8 cellular contexts compared by ENCODE assay signal in the genomic region with DNA sequence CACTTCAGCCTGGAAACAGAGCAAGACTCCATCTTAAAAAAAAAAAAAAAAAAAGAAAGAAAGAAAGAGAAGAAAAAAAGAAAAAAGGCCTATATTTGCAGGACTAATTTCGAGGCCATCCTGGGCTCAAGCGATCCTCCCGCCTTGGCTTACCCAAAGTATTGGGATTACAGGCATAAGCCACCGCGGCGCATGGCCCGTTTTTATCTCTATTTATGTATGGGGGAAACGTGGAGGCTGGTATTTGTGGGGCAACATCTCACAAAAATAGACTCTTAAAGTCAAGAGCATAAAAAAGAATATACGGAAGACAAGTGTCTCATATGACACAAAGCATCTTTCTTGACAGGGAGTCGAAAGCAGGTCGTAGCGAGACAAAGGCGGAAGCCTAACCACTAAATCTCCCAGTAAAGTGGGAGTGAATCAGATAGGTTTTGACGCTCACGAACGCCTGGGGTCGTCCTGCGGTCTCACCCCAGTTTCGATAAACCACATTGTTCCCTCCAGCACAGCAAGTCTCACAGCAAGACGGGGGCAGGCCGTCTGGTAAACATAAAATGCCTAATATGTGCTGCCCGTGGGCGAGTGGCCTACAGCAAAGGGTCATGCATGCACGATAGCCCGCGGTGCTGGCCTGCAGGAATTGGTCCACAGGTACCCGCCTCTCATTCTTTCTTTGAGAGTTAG. TPM values are rescaled to one million over a fixed set of nuclear protein-coding genes. Genes with fewer than 3 reads are reported as not detected.
DNase-seq lines count a peak whose midpoint lies in the region; ATAC-seq and TF ChIP-seq lines count a peak whose summit lies in the region.

No MANE protein-coding gene starts in this region.

- no peaks in the 10 kb centered on the region for H3K36me3 ChIP-seq in testis (ENCODE audit: low read depth, missing control alignments)

- TF ChIP-seq CTCF in testis (IDR thresholded peaks at IDR 0.05) = no peak

- H3K27me3 ChIP-seq in testis = no peaks in the 10 kb centered on the region

- ATAC-seq in GM21515 (IDR thresholded peaks at IDR 0.05; ENCODE audit: unreplicated experiment) (no peak), GM21367 (IDR thresholded peaks at IDR 0.05; ENCODE audit: unreplicated experiment) (no peak), HG02885 (IDR thresholded peaks at IDR 0.05; ENCODE audit: poor library complexity, unreplicated experiment) (no peak)

- no peaks in the 10 kb centered on the region for H3K9me3 ChIP-seq in iPS-18c (ENCODE audit: control insufficient read depth, insufficient read depth, low read length)
- no peaks in the 10 kb centered on the region for H3K9me3 ChIP-seq in testis

- H3K4me3 Mint-ChIP-seq in activated T-helper 1 cell treated with anti-CD3 and anti-CD28 coated beads, Interleukin-12 subunit alpha, Interleukin-12 subunit beta, Interleukin-2, Interleukin-4 antibody, amounts not matched to agents 30 ng/mL and 10 ng/mL and 1 ng/mL, durations not matched to agents 14 hours and 24 hours and 36 hours = peak overlapping the region; percentile 95

- no peaks in the 10 kb centered on the region for H3K4me1 ChIP-seq in testis

- H3K27ac Mint-ChIP-seq in activated T-helper 1 cell treated with anti-CD3 and anti-CD28 coated beads, Interleukin-12 subunit alpha, Interleukin-12 subunit beta, Interleukin-2, Interleukin-4 antibody, amounts not matched to agents 30 ng/mL and 10 ng/mL and 1 ng/mL, durations not matched to agents 14 hours and 24 hours and 36 hours = peak overlapping the region; percentile 98

- peak overlapping the region; percentile 37; the same call in 1 of the 2 replicates for H3K4me3 ChIP-seq in iPS-18c (ENCODE audit: insufficient read depth, low read depth, low read length)
- H3K4me3 ChIP-seq in testis = peak overlapping the region; percentile 89 to 96

- no peaks in the 10 kb centered on the region for H3K9me3 Mint-ChIP-seq in activated T-helper 1 cell treated with anti-CD3 and anti-CD28 coated beads, Interleukin-12 subunit alpha, Interleukin-12 subunit beta, Interleukin-2, Interleukin-4 antibody, amounts not matched to agents 30 ng/mL and 10 ng/mL and 1 ng/mL, durations not matched to agents 14 hours and 24 hours and 36 hours

- intact Hi-C loops in activated T-helper 1 cell treated with anti-CD3 and anti-CD28 coated beads, Interleukin-12 subunit alpha, Interleukin-12 subunit beta, Interleukin-2, Interleukin-4 antibody, amounts not matched to agents 30 ng/mL and 10 ng/mL and 1 ng/mL, durations not matched to agents 14 hours and 24 hours and 36 hours (cut with micrococcal nuclease) = loop anchor here (5.0 kb wide), 1 partner anchor 1599 kb away; a partner anchor contains a TSS
- intact Hi-C loops in testis (cut with DNase I; ENCODE audit: low total_unique reads) = no loop called here

- H3K36me3 Mint-ChIP-seq in activated T-helper 1 cell treated with anti-CD3 and anti-CD28 coated beads, Interleukin-12 subunit alpha, Interleukin-12 subunit beta, Interleukin-2, Interleukin-4 antibody, amounts not matched to agents 30 ng/mL and 10 ng/mL and 1 ng/mL, durations not matched to agents 14 hours and 24 hours and 36 hours (ENCODE audit: low read depth) = peaks cover 2% of the 10 kb centered on the region

- TF ChIP-seq POLR2A in testis (IDR thresholded peaks at IDR 0.05) = no peak

- 49 to 51% methylated on average over 27 of the region's 27 CpGs for WGBS in testis, 2 donors

- H3K27me3 Mint-ChIP-seq in activated T-helper 1 cell treated with anti-CD3 and anti-CD28 coated beads, Interleukin-12 subunit alpha, Interleukin-12 subunit beta, Interleukin-2, Interleukin-4 antibody, amounts not matched to agents 30 ng/mL and 10 ng/mL and 1 ng/mL, durations not matched to agents 14 hours and 24 hours and 36 hours (ENCODE audit: insufficient read depth) = peaks cover 13% of the 10 kb centered on the region

- peaks cover 81% of the 10 kb centered on the region for H3K4me1 Mint-ChIP-seq in activated T-helper 1 cell treated with anti-CD3 and anti-CD28 coated beads, Interleukin-12 subunit alpha, Interleukin-12 subunit beta, Interleukin-2, Interleukin-4 antibody, amounts not matched to agents 30 ng/mL and 10 ng/mL and 1 ng/mL, durations not matched to agents 14 hours and 24 hours and 36 hours (ENCODE audit: low read depth)

- peak; percentile 33 to 54 for DNase-seq in activated CD8-positive, alpha-beta memory T cell treated with anti-CD3 and anti-CD28 coated beads for 4 hours (ENCODE audit: low read depth in 2 of 2)
- no peak for DNase-seq in activated CD8-positive, alpha-beta memory T cell treated with anti-CD3 and anti-CD28 coated beads for 24 hours
- DNase-seq in activated T-helper 1 cell treated with anti-CD3 and anti-CD28 coated beads, Interleukin-12 subunit alpha, Interleukin-12 subunit beta, Interleukin-2, Interleukin-4 antibody, amounts not matched to agents 30 ng/mL and 10 ng/mL and 1 ng/mL, durations not matched to agents 14 hours and 24 hours and 36 hours (ENCODE audit: low spot score) = no peak
- DNase-seq in testis = no peak

- no peak overlapping the region for H3K27ac ChIP-seq in testis

RNA-seq across cellular contexts. Expression of a gene that starts 1.8 kb away (rescaled TPM):
- total RNA-seq in activated T-helper 1 cell treated with anti-CD3 and anti-CD28 coated beads, Interleukin-12 subunit alpha, Interleukin-12 subunit beta, Interleukin-2, Interleukin-4 antibody, amounts not matched to agents 30 ng/mL and 10 ng/mL and 1 ng/mL, durations not matched to agents 14 hours and 24 hours and 36 hours = 31.8 and 34.8 TPM in 2 replicates
- total RNA-seq in testis = 10 to 100 TPM; 39.6 to 53.1 TPM
- polyA plus RNA-seq in testis (ENCODE audit: insufficient read depth, low read depth, low replicate concordance) = 61.5 TPM

RNA-seq across cellular contexts. Expression of a gene that starts 16.3 kb away (rescaled TPM):
- 1.5 and 1.8 TPM in 2 replicates for total RNA-seq in activated T-helper 1 cell treated with anti-CD3 and anti-CD28 coated beads, Interleukin-12 subunit alpha, Interleukin-12 subunit beta, Interleukin-2, Interleukin-4 antibody, amounts not matched to agents 30 ng/mL and 10 ng/mL and 1 ng/mL, durations not matched to agents 14 hours and 24 hours and 36 hours
- under 1 TPM; 0.43 to 0.87 TPM for total RNA-seq in testis
- polyA plus RNA-seq in testis (ENCODE audit: insufficient read depth, low read depth, low replicate concordance) = 0.47 TPM

RNA-seq across cellular contexts. Expression of a gene that starts 22.5 kb away (rescaled TPM):
- 2,098 and 2,121 TPM in 2 replicates for total RNA-seq in activated T-helper 1 cell treated with anti-CD3 and anti-CD28 coated beads, Interleukin-12 subunit alpha, Interleukin-12 subunit beta, Interleukin-2, Interleukin-4 antibody, amounts not matched to agents 30 ng/mL and 10 ng/mL and 1 ng/mL, durations not matched to agents 14 hours and 24 hours and 36 hours
- 1,000 to 10,000 TPM in 1 of 2 donors, 100 to 1,000 TPM in 1; 777 to 1,606 TPM for total RNA-seq in testis
- polyA plus RNA-seq in testis (ENCODE audit: insufficient read depth, low read depth, low replicate concordance) = 1,149 TPM

RNA-seq across cellular contexts. Expression of a gene that starts 39.7 kb away (rescaled TPM):
- 15.3 and 17.1 TPM in 2 replicates for total RNA-seq in activated T-helper 1 cell treated with anti-CD3 and anti-CD28 coated beads, Interleukin-12 subunit alpha, Interleukin-12 subunit beta, Interleukin-2, Interleukin-4 antibody, amounts not matched to agents 30 ng/mL and 10 ng/mL and 1 ng/mL, durations not matched to agents 14 hours and 24 hours and 36 hours
- 10 to 100 TPM; 28.4 to 32.8 TPM for total RNA-seq in testis
- polyA plus RNA-seq in testis (ENCODE audit: insufficient read depth, low read depth, low replicate concordance) = 19.3 TPM

Comparison
In these comparisons a context has a peak if more than half of its experiments do, and no peak if none do; other contexts are left out.
1. DNase-seq: peak in activated CD8-positive, alpha-beta memory T cell treated with anti-CD3 and anti-CD28 coated beads for 4 hours (2 of 2); none in activated CD8-positive, alpha-beta memory T cell treated with anti-CD3 and anti-CD28 coated beads for 24 hours (single experiment), activated T-helper 1 cell treated with anti-CD3 and anti-CD28 coated beads, Interleukin-12 subunit alpha, Interleukin-12 subunit beta, Interleukin-2, Interleukin-4 antibody, amounts not matched to agents 30 ng/mL and 10 ng/mL and 1 ng/mL, durations not matched to agents 14 hours and 24 hours and 36 hours (single experiment) and testis (single experiment).